19 cellular contexts compared by ENCODE assay signal in genomic region chr15:40254452-40254851, GRCh38. TPM values are rescaled to one million over a fixed set of nuclear protein-coding genes. Genes with fewer than 3 reads are reported as not detected.
DNase-seq lines count a peak whose midpoint lies in the region; FAIRE-seq and TF ChIP-seq lines count a peak whose summit lies in the region.
"Had no signal": no experiment of that assay in that cellular context is flagged by ENCODE, and none has a peak within 500 bp of the region (broad histone marks: within the 10 kb centered on the region; RNA-seq: fewer than 3 reads in every experiment).

No MANE protein-coding gene starts in this region.

- no peak overlapping the region for H3K4me3 Mint-ChIP-seq in Calu3 (ENCODE audit: low read depth, unreplicated experiment)
- H3K4me3 Mint-ChIP-seq in nephron: peak overlapping the region in 2 of 3 experiments; percentile 26 to 35

- BruUV-seq in Calu3 (replicated peaks; lab: Mats Ljungman, UMichigan): TSS peak; percentile 33

- H3K9me3 Mint-ChIP-seq in Calu3 (ENCODE audit: low read depth, unreplicated experiment) (no peaks in the 10 kb centered on the region), nephron (no peaks in the 10 kb centered on the region)
- H3K9me3 Mint-ChIP-seq: CD4-positive, alpha-beta T cell had no signal

- no peak overlapping the region for H3K27ac ChIP-seq in HEK293 (ENCODE audit: extremely low read depth, low read depth, low read length)
- H3K27ac ChIP-seq: PC-9, RWPE1 had no signal

- H3K4me1 Mint-ChIP-seq in Calu3 (ENCODE audit: low read depth, unreplicated experiment): no peaks in the 10 kb centered on the region
- peaks cover 19% of the 10 kb centered on the region for H3K4me1 Mint-ChIP-seq in nephron

- H3K36me3 ChIP-seq in HEK293 (ENCODE audit: control insufficient read depth in 2 of 2, insufficient read depth in 1 of 2, low read length in 2 of 2): no peaks in the 10 kb centered on the region
- peaks cover 22% of the 10 kb centered on the region for H3K36me3 ChIP-seq in bronchial epithelial cell (ENCODE audit: control insufficient read depth, insufficient read depth, low read length)
- H3K36me3 ChIP-seq: HAP-1 had no signal

- H3K36me3 Mint-ChIP-seq in Calu3 (ENCODE audit: insufficient read depth, unreplicated experiment) (peaks cover 4% of the 10 kb centered on the region), nephron (ENCODE audit: low read depth) (no peaks in the 10 kb centered on the region)

- no peaks in the 10 kb centered on the region for H3K9me3 ChIP-seq in HEK293 (ENCODE audit: control insufficient read depth, insufficient read depth, low read depth, low read length)
- H3K9me3 ChIP-seq: HAP-1 had no signal

- H3K4me1 ChIP-seq in HEK293 (ENCODE audit: control insufficient read depth, insufficient read depth, low read length): peaks cover 3% of the 10 kb centered on the region; the same call in 1 of the 2 replicates

- no peak overlapping the region for H3K4me3 ChIP-seq in HEK293 (ENCODE audit: low read depth, low read length)
- no peak overlapping the region for H3K4me3 ChIP-seq in bronchial epithelial cell (ENCODE audit: low read depth, low read length)
- H3K4me3 ChIP-seq: HAP-1 had no signal

- FAIRE-seq in bronchial epithelial cell (lab: Jason Lieb, UNC): peak; percentile 55

- intact Hi-C loops in Calu3 (cut with micrococcal nuclease; ENCODE audit: unreplicated experiment): no loop called here

- no peaks in the 10 kb centered on the region for H3K27me3 ChIP-seq in bronchial epithelial cell (ENCODE audit: control insufficient read depth, insufficient read depth, low read length)

- H3K27me3 Mint-ChIP-seq in Calu3 (ENCODE audit: unreplicated experiment): no peaks in the 10 kb centered on the region
- peaks cover 78% of the 10 kb centered on the region for H3K27me3 Mint-ChIP-seq in nephron (ENCODE audit: low read depth)

- POLR2A ChIA-PET in HEK293 (lab: Yijun Ruan, JAX): interaction anchor here (2.1 kb wide), 1 partner anchor 15 kb away, joined by 6 read pairs; the partner anchor contains the start of gene PAK6

- H3K27ac Mint-ChIP-seq in Calu3 (ENCODE audit: unreplicated experiment) (no peak overlapping the region), nephron (no peak overlapping the region)
- H3K27ac Mint-ChIP-seq: B cell; CD4-positive, alpha-beta T cell had no signal

- DNase-seq in Calu3: no peak
- DNase-seq in bronchial epithelial cell (ENCODE audit: low read depth): no peak
- no peak for DNase-seq in NCI-H2081 (lab: John Stamatoyannopoulos, UW)
- DNase-seq in HUDEP-2 (lab: John Stamatoyannopoulos, UW; ENCODE audit: unreplicated experiment in 76 of 76): no peak
- no peak for DNase-seq in NCI-H774 (lab: John Stamatoyannopoulos, UW)
- DNase-seq: CD4-positive, alpha-beta T cell; DMS53; KG1; NCI-H1694 treated with DMSO at 0.1 percent for 48 hours; NCI-H2107; NCI-H510A; NCI-H748 treated with DMSO at 0.1 percent for 48 hours; PC-9 had no signal

- CTCF ChIA-PET in Calu3 (lab: Charles Lee): interaction anchor here (1.3 kb wide), 1 partner anchor 18 kb away, joined by 3 read pairs; no protein-coding TSS in a partner anchor
- CTCF ChIA-PET in HEK293 (lab: Yijun Ruan, JAX): interaction anchor here (0.6 to 2.4 kb wide), 5 partner anchors 10 to 74 kb away, joined by 3 to 18 read pairs (median 3); no protein-coding TSS in a partner anchor

- TF ChIP-seq CTCF in Calu3 (IDR thresholded peaks at IDR 0.05; ENCODE audit: unreplicated experiment): no peak
- no peak for TF ChIP-seq CTCF in HEK293 (tag by site-specific recombination; IDR thresholded peaks at IDR 0.05)
- TF ChIP-seq CTCF in bronchial epithelial cell (IDR thresholded peaks at IDR 0.05; ENCODE audit: insufficient read depth, low read length, severe bottlenecking): no peak
- TF ChIP-seq CTCF in nephron (IDR thresholded peaks at IDR 0.05; ENCODE audit: unreplicated experiment in 3 of 3): no peak

TF ChIP-seq in HEK293, 187 proteins besides CTCF, POLR2A, EP300 and RAD21:
- TF ChIP-seq ZNF768 (tag by site-specific recombination; IDR thresholded peaks at IDR 0.05): peak; percentile 78
- no peak for TF ChIP-seq ZNF677 (tag by site-specific recombination; IDR thresholded peaks at IDR 0.05)

RNA-seq across cellular contexts. Expression of gene PAK6, which starts 15.6 kb away (rescaled TPM):
- 7.0 and 7.1 TPM in 2 replicates for total RNA-seq in Calu3 (2022)
- total RNA-seq in bronchial epithelial cell: 11.6 and 11.8 TPM in 2 replicates

RNA-seq across cellular contexts. Expression of gene ANKRD63, which starts 28.4 kb away (rescaled TPM):
- total RNA-seq in Calu3 (2022) (0.56 TPM in 1 of 2 replicates, not detected in the other), bronchial epithelial cell (not detected in 2 replicates)
- total RNA-seq: CD4-positive, alpha-beta T cell; PC-9; T-helper 1 cell treated with Interleukin-12 subunit alpha and Interleukin-12 subunit beta and Interleukin-4 antibody, amounts not matched to agents 30 ng/mL and 1 ng/mL, for 36 hours had no signal

RNA-seq across cellular contexts. Expression of gene PLCB2, which starts 53.3 kb away (rescaled TPM):
- total RNA-seq in Calu3 (2022) (37.3 and 43.1 TPM in 2 replicates), bronchial epithelial cell (not detected in 2 replicates)

Comparison
In these comparisons a context has a peak if more than half of its experiments do, and no peak if none do; other contexts are left out.
1. RNA of gene PLCB2, which starts 53.3 kb away (total RNA-seq): 37.3 to 43.1 TPM in Calu3; not detected in bronchial epithelial cell; every median in the first group is over 10 times any median in the second.